Comparison of ENCODE assay signal across 24 cellular contexts in the genomic region with DNA sequence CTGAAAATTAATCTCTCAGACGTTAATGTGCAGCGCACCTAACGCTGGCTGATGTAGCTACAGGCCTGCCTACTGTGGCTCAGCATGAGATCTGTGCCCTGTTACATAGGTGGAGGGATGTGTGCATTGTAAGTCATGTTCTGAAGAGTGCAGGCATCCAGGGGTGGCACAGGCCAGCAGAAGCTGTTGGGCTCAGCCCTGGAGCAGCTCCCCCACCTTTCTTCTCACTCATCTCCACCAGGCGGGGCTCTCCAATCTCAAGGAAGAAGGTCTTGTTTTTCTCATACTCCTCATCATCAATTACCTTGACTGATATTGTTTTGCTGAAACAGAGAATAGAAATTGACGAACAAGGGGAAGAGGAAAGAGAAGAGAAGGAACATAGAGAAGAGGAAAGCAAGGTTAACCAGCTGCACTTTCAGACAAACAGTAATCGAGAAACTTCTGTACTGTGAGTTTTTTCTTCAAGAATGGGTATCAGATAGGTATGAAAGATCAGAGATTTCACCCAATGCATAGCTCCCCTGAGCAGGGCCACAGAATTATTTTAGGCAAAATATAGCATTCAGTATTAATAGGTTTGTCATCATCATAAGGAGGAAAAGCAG.
DNase-seq lines count a peak whose midpoint lies in the region; ATAC-seq and TF ChIP-seq lines count a peak whose summit lies in the region.
"Had no signal": no experiment of that assay in that cellular context is flagged by ENCODE, and none has a peak within 500 bp of the region (broad histone marks: within the 10 kb centered on the region; RNA-seq: fewer than 3 reads in every experiment).

No MANE protein-coding gene starts in this region.

- RAD21 ChIA-PET in HCT116 (lab: Charles Lee; ENCODE audit: low non-redundant PET in 1 of 2, low total read pairs in 2 of 2, uncharacterized antibody in 2 of 2, unreplicated experiment in 2 of 2): no interaction called here

- H3K9me3 Mint-ChIP-seq in neural progenitor cell: no peaks in the 10 kb centered on the region
- H3K9me3 Mint-ChIP-seq: IgD-negative memory B cell had no signal

- H2AFZ ChIP-seq in HCT116 (ENCODE audit: low read depth, low read length, poor library complexity, severe bottlenecking) (no peak overlapping the region), OCI-LY3 (ENCODE audit: low read depth, low read length) (no peak overlapping the region), neural progenitor cell (replicated peaks) (no peak overlapping the region)

- no peak for TF ChIP-seq POLR2A in HCT116 (IDR thresholded peaks at IDR 0.05; ENCODE audit: borderline replicate concordance, extremely low read depth, insufficient read depth, insufficient read length)

- no peaks in the 10 kb centered on the region for H3K9me2 ChIP-seq in HCT116 (ENCODE audit: insufficient read depth)

- intact Hi-C loops in left ventricle myocardium superior (cut with micrococcal nuclease) (no loop called here), left cardiac atrium (cut with DNase I) (no loop called here), HCT116 (cut with micrococcal nuclease) (no loop called here)

- H3K4me2 ChIP-seq in HCT116 (ENCODE audit: low read length) (no peak overlapping the region), OCI-LY3 (ENCODE audit: low read length) (no peak overlapping the region), neural progenitor cell (no peak overlapping the region)

- no peaks in the 10 kb centered on the region for H3K9me3 ChIP-seq in HCT116 (ENCODE audit: control insufficient read depth in 1 of 2, insufficient read depth in 1 of 2, low read depth in 1 of 2, low read length in 2 of 2)
- H3K9me3 ChIP-seq in OCI-LY3 (ENCODE audit: insufficient read depth, low read length): no peaks in the 10 kb centered on the region
- H3K9me3 ChIP-seq in neural progenitor cell (ENCODE audit: low read depth): no peaks in the 10 kb centered on the region
- H3K9me3 ChIP-seq: breast epithelium, colonic mucosa, MG63, prostate gland, upper lobe of right lung had no signal

- no peaks in the 10 kb centered on the region for H3K27me3 Mint-ChIP-seq in neural progenitor cell (ENCODE audit: insufficient read depth, low read depth)
- H3K27me3 Mint-ChIP-seq: IgD-negative memory B cell had no signal

- H3K27ac ChIP-seq in HCT116 (ENCODE audit: low read depth, low read length) (no peak overlapping the region), OCI-LY3 (ENCODE audit: low read length) (no peak overlapping the region), neural progenitor cell (no peak overlapping the region)
- H3K27ac ChIP-seq: breast epithelium, colonic mucosa, foreskin keratinocyte, prostate gland, upper lobe of right lung had no signal

- H3K4me1 ChIP-seq in HCT116 (ENCODE audit: control insufficient read depth in 1 of 2, insufficient read depth in 2 of 2, low read length in 2 of 2): no peaks in the 10 kb centered on the region
- H3K4me1 ChIP-seq in OCI-LY3 (ENCODE audit: low read length): no peaks in the 10 kb centered on the region
- H3K4me1 ChIP-seq in neural progenitor cell: no peaks in the 10 kb centered on the region
- H3K4me1 ChIP-seq: breast epithelium, colonic mucosa, foreskin keratinocyte, prostate gland, upper lobe of right lung had no signal

- H3K36me3 ChIP-seq in HCT116 (ENCODE audit: control insufficient read depth in 1 of 2, insufficient read depth in 2 of 2, low read length in 2 of 2): no peaks in the 10 kb centered on the region
- no peaks in the 10 kb centered on the region for H3K36me3 ChIP-seq in OCI-LY3 (replicated peaks; ENCODE audit: low read depth, low read length)
- no peaks in the 10 kb centered on the region for H3K36me3 ChIP-seq in neural progenitor cell
- H3K36me3 ChIP-seq: breast epithelium, colonic mucosa, MG63, prostate gland, upper lobe of right lung had no signal

- CTCF ChIA-PET in HCT116 (lab: Charles Lee): no interaction called here

- peak in 2 of 3 experiments; percentile 12 to 29; a peak in 1 of 6 replicates for TF ChIP-seq CTCF in HCT116 (IDR thresholded peaks at IDR 0.05 in 2 of 3, conservative IDR thresholded peaks at IDR 0.05 in 1 of 3; ENCODE audit: borderline replicate concordance in 1 of 3, insufficient read depth in 1 of 3, low read depth in 2 of 3, low read length in 2 of 3)
- peak; percentile 6; the same call in 1 of the 2 replicates for TF ChIP-seq CTCF in OCI-LY3 (IDR thresholded peaks at IDR 0.05; ENCODE audit: low read depth, low read length)
- TF ChIP-seq CTCF in neural progenitor cell (IDR thresholded peaks at IDR 0.05): no peak

- H3K4me3 ChIP-seq in HCT116 (replicated peaks in 1 of 2; ENCODE audit: low read depth in 1 of 2, low read length in 2 of 2): no peak overlapping the region
- no peak overlapping the region for H3K4me3 ChIP-seq in OCI-LY3 (ENCODE audit: low read length)
- H3K4me3 ChIP-seq in neural progenitor cell: no peak overlapping the region
- H3K4me3 ChIP-seq: breast epithelium, colonic mucosa, MG63, prostate gland, upper lobe of right lung had no signal

- H3K9ac ChIP-seq in HCT116 (ENCODE audit: low read length) (no peak overlapping the region), OCI-LY3 (ENCODE audit: low read length) (no peak overlapping the region), neural progenitor cell (no peak overlapping the region)

- H3K36me3 Mint-ChIP-seq in neural progenitor cell: no peaks in the 10 kb centered on the region
- H3K36me3 Mint-ChIP-seq: IgD-negative memory B cell had no signal

- BruUV-seq in HCT116 (replicated peaks; lab: Mats Ljungman, UMichigan): no TSS peak

- peak; percentile 19 for ATAC-seq in left ventricle myocardium superior
- ATAC-seq in left cardiac atrium: no peak
- no peak for ATAC-seq in HCT116
- ATAC-seq in GM18520 (IDR thresholded peaks at IDR 0.05; ENCODE audit: unreplicated experiment): no peak
- ATAC-seq: activated T-cell treated with anti-CD3 and anti-CD28 coated beads, Interleukin-2, amount 50 U/mL, for 4 hours; esophagus mucosa; foreskin keratinocyte; upper lobe of right lung had no signal

- H3K27ac Mint-ChIP-seq in neural progenitor cell: no peak overlapping the region
- H3K27ac Mint-ChIP-seq: IgD-negative memory B cell had no signal

- POLR2A ChIA-PET in HCT116 (lab: Charles Lee): no interaction called here

- H3K4me3 Mint-ChIP-seq in neural progenitor cell: no peak overlapping the region
- H3K4me3 Mint-ChIP-seq: activated T-cell treated with anti-CD3 and anti-CD28 coated beads, Interleukin-2, amount 50 U/mL, for 4 hours; IgD-negative memory B cell had no signal

- H3F3A ChIP-seq in neural progenitor cell (ENCODE audit: low read depth): no peaks in the 10 kb centered on the region

- no peak for TF ChIP-seq RAD21 in HCT116 (IDR thresholded peaks at IDR 0.05; ENCODE audit: low read depth)

- H3K27me3 ChIP-seq in HCT116 (ENCODE audit: insufficient read depth, low read length) (0 out of 2 replicates have a peak, but pooled peaks cover 4% of the 10 kb centered on the region), OCI-LY3 (ENCODE audit: low read depth, low read length) (no peaks in the 10 kb centered on the region), neural progenitor cell (no peaks in the 10 kb centered on the region)
- H3K27me3 ChIP-seq: breast epithelium, colonic mucosa, foreskin keratinocyte, MG63, upper lobe of right lung had no signal

- DNase-seq in left ventricle myocardium superior (no peak), left cardiac atrium (no peak), HCT116 (ENCODE audit: low read depth, low spot score) (no peak), NCI-H526 (lab: John Stamatoyannopoulos, UW) (no peak), glomerular visceral epithelial cell (ENCODE audit: extremely low spot score) (no peak), neural progenitor cell (ENCODE audit: low spot score) (no peak)
- DNase-seq: activated CD4-positive, alpha-beta T cell treated with anti-CD3 and anti-CD28 coated beads for 4 hours; activated naive CD4-positive, alpha-beta T cell treated with Interleukin-2 at 50 U/mL for 16 hours; activated T-cell treated with anti-CD3 and anti-CD28 coated beads, Interleukin-2, amount 50 U/mL, for 4 hours; amniotic stem cell; colonic mucosa; effector memory CD4-positive, alpha-beta T cell; foreskin keratinocyte; MG63; NCI-H1694; NCI-H2171; NCI-H524; upper lobe of right lung had no signal

- H4K20me1 ChIP-seq in HCT116 (ENCODE audit: insufficient read depth) (no peaks in the 10 kb centered on the region), OCI-LY3 (ENCODE audit: insufficient read depth, low read length) (no peaks in the 10 kb centered on the region), neural progenitor cell (ENCODE audit: low read depth) (no peaks in the 10 kb centered on the region)

- peaks cover 1% of the 10 kb centered on the region for H3K4me1 Mint-ChIP-seq in neural progenitor cell

- H3K79me2 ChIP-seq in HCT116 (ENCODE audit: insufficient read depth, low read length): no peaks in the 10 kb centered on the region
- no peaks in the 10 kb centered on the region for H3K79me2 ChIP-seq in OCI-LY3 (ENCODE audit: low read length)
- H3K79me2 ChIP-seq in neural progenitor cell (ENCODE audit: low read depth): no peaks in the 10 kb centered on the region

TF ChIP-seq in HCT116, 20 proteins besides CTCF, POLR2A, EP300 and RAD21:
- TF ChIP-seq TCF7L2 (IDR thresholded peaks at IDR 0.05; ENCODE audit: borderline replicate concordance, extremely low read depth, insufficient read depth, insufficient read length) (no peak), ZNF274 (IDR thresholded peaks at IDR 0.05; ENCODE audit: low read depth, low read length) (no peak), EZH2phosphoT487 (IDR thresholded peaks at IDR 0.05; ENCODE audit: borderline replicate concordance) (no peak), EZH2 (IDR thresholded peaks at IDR 0.05) (no peak), POLR2AphosphoS5 (IDR thresholded peaks at IDR 0.05; ENCODE audit: low read depth, low read length) (no peak), JUND (IDR thresholded peaks at IDR 0.05) (no peak), SP1 (IDR thresholded peaks at IDR 0.05; ENCODE audit: low read depth) (no peak), YY1 (IDR thresholded peaks at IDR 0.05; ENCODE audit: extremely low read depth, insufficient replicate concordance, low read depth, low read length) (no peak), CEBPB (IDR thresholded peaks at IDR 0.05; ENCODE audit: low read depth) (no peak)
- TF ChIP-seq, protein P1, sequence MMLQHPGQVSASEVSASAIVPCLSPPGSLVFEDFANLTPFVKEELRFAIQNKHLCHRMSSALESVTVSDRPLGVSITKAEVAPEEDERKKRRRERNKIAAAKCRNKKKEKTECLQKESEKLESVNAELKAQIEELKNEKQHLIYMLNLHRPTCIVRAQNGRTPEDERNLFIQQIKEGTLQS (IDR thresholded peaks at IDR 0.05): no peak
